ENCODE assay signal across 19 cellular contexts in the genomic region with DNA sequence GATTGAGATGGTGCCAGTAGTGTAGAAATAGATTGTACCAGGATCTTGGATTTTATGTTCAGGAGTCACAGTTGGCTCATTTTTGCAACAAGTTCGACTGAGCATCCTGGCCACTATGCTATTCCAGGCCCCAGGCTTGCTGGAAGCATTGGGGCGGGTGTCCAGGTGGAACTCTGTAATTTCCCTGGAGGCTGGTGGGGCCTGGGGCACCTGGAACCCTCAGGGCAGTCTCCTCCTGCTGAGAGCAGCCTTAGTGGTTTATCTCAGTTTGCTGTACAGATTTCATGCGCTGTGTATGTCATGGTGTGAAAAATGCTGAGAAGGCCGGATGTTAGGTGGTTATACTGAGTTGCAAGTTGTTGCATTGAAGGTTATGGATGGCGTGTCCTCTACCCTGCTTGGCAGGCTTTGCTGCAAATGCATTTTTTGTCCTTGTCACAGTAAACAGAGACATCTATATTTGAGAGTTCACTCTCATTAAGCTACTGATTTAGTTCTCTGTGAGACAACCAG.
"Had no signal": no experiment of that assay in that cellular context is flagged by ENCODE, and none has a peak within 500 bp of the region (broad histone marks: within the 10 kb centered on the region; RNA-seq: fewer than 3 reads in every experiment).

No MANE protein-coding gene starts in this region.

- H3K27me3 ChIP-seq: breast epithelium, colonic mucosa, esophagus squamous epithelium, gastrocnemius medialis, sigmoid colon, testis had no signal

- H3K9me3 Mint-ChIP-seq: activated naive CD4-positive, alpha-beta T cell treated with anti-CD3 and anti-CD28 coated beads for 36 hours; activated naive CD8-positive, alpha-beta T cell treated with anti-CD3 and anti-CD28 coated beads, Interleukin-2, amount 10 ng/mL, durations not matched to agents 7 days and 5 days; endodermal cell; type B pancreatic cell had no signal

- H3K4me1 ChIP-seq: breast epithelium, colonic mucosa, sigmoid colon had no signal

- H3K27ac ChIP-seq: colonic mucosa, esophagus squamous epithelium, sigmoid colon, testis had no signal

- H3K4me2 ChIP-seq: smooth muscle cell had no signal

- H3K4me3 Mint-ChIP-seq: activated naive CD4-positive, alpha-beta T cell treated with anti-CD3 and anti-CD28 coated beads for 36 hours; activated naive CD8-positive, alpha-beta T cell treated with anti-CD3 and anti-CD28 coated beads, Interleukin-2, amount 10 ng/mL, durations not matched to agents 7 days and 5 days; endodermal cell; stimulated activated naive B cell treated with anti-CD40 and anti-IgM and Interleukin-4, amounts not matched to agents 10 μg/mL and 1 μg/mL and 100 μg/mL, for 72 hours; type B pancreatic cell had no signal

- H3K36me3 ChIP-seq: breast epithelium, colonic mucosa, esophagus squamous epithelium, gastrocnemius medialis, sigmoid colon had no signal

- H3K36me3 Mint-ChIP-seq: activated naive CD8-positive, alpha-beta T cell treated with anti-CD3 and anti-CD28 coated beads, Interleukin-2, amount 10 ng/mL, durations not matched to agents 7 days and 5 days; stimulated activated naive B cell treated with anti-CD40 and anti-IgM and Interleukin-4, amounts not matched to agents 10 μg/mL and 1 μg/mL and 100 μg/mL, for 72 hours; type B pancreatic cell had no signal

- H3K4me3 ChIP-seq: breast epithelium, colonic mucosa, esophagus squamous epithelium, gastrocnemius medialis, sigmoid colon, smooth muscle cell, testis had no signal

- ATAC-seq: gastrocnemius medialis; left ventricle myocardium superior; stimulated activated naive B cell treated with anti-CD40 and anti-IgM and Interleukin-4, amounts not matched to agents 10 μg/mL and 1 μg/mL and 100 μg/mL, for 72 hours had no signal

- DNase-seq: activated CD4-positive, alpha-beta T cell treated with anti-CD3 and anti-CD28 coated beads, Interleukin-2, amount 50 U/mL, for 4 hours; activated naive CD4-positive, alpha-beta T cell treated with anti-CD3 and anti-CD28 coated beads for 36 hours; activated naive CD8-positive, alpha-beta T cell treated with anti-CD3 and anti-CD28 coated beads, Interleukin-2, amount 10 ng/mL, durations not matched to agents 7 days and 5 days; activated T-cell treated with anti-CD3 and anti-CD28 coated beads, Interleukin-2, amount 50 U/mL, for 48 hours; amniotic stem cell; colonic mucosa; endodermal cell; esophagus squamous epithelium; gastrocnemius medialis; hippocampal formation; left ventricle myocardium superior; occipital lobe; sigmoid colon; stimulated activated CD4-positive, alpha-beta T cell treated with anti-CD3 and anti-CD28 coated beads, Interleukin-15, amount 100 ng/mL, for 24 hours; stimulated activated naive B cell treated with anti-CD40 and anti-IgM and Interleukin-4, amounts not matched to agents 10 μg/mL and 1 μg/mL and 100 μg/mL, for 72 hours; testis had no signal

- H3K27ac Mint-ChIP-seq: activated naive CD4-positive, alpha-beta T cell treated with anti-CD3 and anti-CD28 coated beads for 36 hours; activated naive CD8-positive, alpha-beta T cell treated with anti-CD3 and anti-CD28 coated beads, Interleukin-2, amount 10 ng/mL, durations not matched to agents 7 days and 5 days; endodermal cell; stimulated activated naive B cell treated with anti-CD40 and anti-IgM and Interleukin-4, amounts not matched to agents 10 μg/mL and 1 μg/mL and 100 μg/mL, for 72 hours; type B pancreatic cell had no signal

- H3K9me3 ChIP-seq: breast epithelium, colonic mucosa, esophagus squamous epithelium, gastrocnemius medialis, sigmoid colon, testis had no signal
